ENCODE assay signal across 1 cellular context in genomic region chr11:62925745-62926668, GRCh38.
TF ChIP-seq lines count a peak whose summit lies in the region.

No MANE protein-coding gene starts in this region.

TF ChIP-seq in H1, 55 proteins besides CTCF, POLR2A, EP300 and RAD21:
- TF ChIP-seq JUN (IDR thresholded peaks at IDR 0.05; ENCODE audit: low read depth, low read length), result no peak
- no peak for TF ChIP-seq KDM1A (IDR thresholded peaks at IDR 0.05; ENCODE audit: borderline replicate concordance, low read length)
- no peak for TF ChIP-seq SP4 (IDR thresholded peaks at IDR 0.05; ENCODE audit: low read length)
- TF ChIP-seq CEBPB (IDR thresholded peaks at IDR 0.05; ENCODE audit: low read depth, low read length), result no peak
- TF ChIP-seq HDAC2 (IDR thresholded peaks at IDR 0.05; ENCODE audit: borderline replicate concordance in 1 of 2, low read depth in 2 of 2, low read length in 2 of 2), result no peak
- TF ChIP-seq, protein P1, sequence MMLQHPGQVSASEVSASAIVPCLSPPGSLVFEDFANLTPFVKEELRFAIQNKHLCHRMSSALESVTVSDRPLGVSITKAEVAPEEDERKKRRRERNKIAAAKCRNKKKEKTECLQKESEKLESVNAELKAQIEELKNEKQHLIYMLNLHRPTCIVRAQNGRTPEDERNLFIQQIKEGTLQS (IDR thresholded peaks at IDR 0.05; ENCODE audit: insufficient read depth, low read depth, low read length), result no peak
- no peak for TF ChIP-seq GTF2F1 (IDR thresholded peaks at IDR 0.05; ENCODE audit: borderline replicate concordance, low read depth, low read length)
- TF ChIP-seq SAP30 (IDR thresholded peaks at IDR 0.05; ENCODE audit: insufficient read depth, insufficient replicate concordance, low read length), result no peak
- no peak; the same call in 1 of the 2 replicates for TF ChIP-seq TAF1 (IDR thresholded peaks at IDR 0.05; ENCODE audit: low read depth, low read length)
- TF ChIP-seq RBBP5 (IDR thresholded peaks at IDR 0.05; ENCODE audit: borderline replicate concordance, low read depth, low read length), result 0 out of 2 replicates have a peak, but pooled peaks have one; percentile 9
- TF ChIP-seq, protein P2, sequence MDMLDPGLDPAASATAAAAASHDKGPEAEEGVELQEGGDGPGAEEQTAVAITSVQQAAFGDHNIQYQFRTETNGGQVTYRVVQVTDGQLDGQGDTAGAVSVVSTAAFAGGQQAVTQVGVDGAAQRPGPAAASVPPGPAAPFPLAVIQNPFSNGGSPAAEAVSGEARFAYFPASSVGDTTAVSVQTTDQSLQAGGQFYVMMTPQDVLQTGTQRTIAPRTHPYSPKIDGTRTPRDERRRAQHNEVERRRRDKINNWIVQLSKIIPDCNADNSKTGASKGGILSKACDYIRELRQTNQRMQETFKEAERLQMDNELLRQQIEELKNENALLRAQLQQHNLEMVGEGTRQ (IDR thresholded peaks at IDR 0.05; ENCODE audit: low read length), result no peak
- no peak for TF ChIP-seq BCL11A (IDR thresholded peaks at IDR 0.05; ENCODE audit: low read depth in 2 of 2, low read length in 2 of 2)
- peak; percentile 49; the same call in 1 of the 2 replicates for TF ChIP-seq E2F6 (IDR thresholded peaks at IDR 0.05)
- no peak for TF ChIP-seq MAFK (IDR thresholded peaks at IDR 0.05; ENCODE audit: low read depth, low read length)
- no peak for TF ChIP-seq ZNF274 (IDR thresholded peaks at IDR 0.05; ENCODE audit: borderline replicate concordance, extremely low read depth, low read length)
- peak; percentile 92 for TF ChIP-seq SUZ12 (IDR thresholded peaks at IDR 0.05; ENCODE audit: low read length)
- no peak; the same call in 1 of the 2 replicates for TF ChIP-seq PHF8 (conservative IDR thresholded peaks at IDR 0.05; ENCODE audit: low read depth, low read length)
- TF ChIP-seq NANOG (IDR thresholded peaks at IDR 0.05; ENCODE audit: insufficient read depth, low read depth, low read length, poor library complexity, severe bottlenecking), result no peak
- TF ChIP-seq CHD1 (IDR thresholded peaks at IDR 0.05; ENCODE audit: low read depth, low read length), result no peak
- no peak for TF ChIP-seq CBX5 (IDR thresholded peaks at IDR 0.05; ENCODE audit: low read depth, low read length)
- TF ChIP-seq MAX (IDR thresholded peaks at IDR 0.05), result peak; percentile 13; the same call in 1 of the 2 replicates
- TF ChIP-seq CHD2 (IDR thresholded peaks at IDR 0.05; ENCODE audit: low read length), result no peak
- TF ChIP-seq EGR1 (IDR thresholded peaks at IDR 0.05; ENCODE audit: borderline replicate concordance, low read depth, low read length), result no peak
- TF ChIP-seq RNF2 (IDR thresholded peaks at IDR 0.05; ENCODE audit: borderline replicate concordance, low read depth, low read length, missing control alignments, poor library complexity, severe bottlenecking), result peak; percentile 67
- TF ChIP-seq SRF (IDR thresholded peaks at IDR 0.05; ENCODE audit: low read depth, low read length), result no peak
- TF ChIP-seq BACH1 (IDR thresholded peaks at IDR 0.05; ENCODE audit: low read length), result 0 out of 2 replicates have a peak, but pooled peaks have one; percentile 7
- no peak for TF ChIP-seq TBP (IDR thresholded peaks at IDR 0.05; ENCODE audit: low read depth, low read length)
- no peak for TF ChIP-seq POLR2AphosphoS5 (IDR thresholded peaks at IDR 0.05; ENCODE audit: low read depth, low read length)
- no peak for TF ChIP-seq CTBP2 (IDR thresholded peaks at IDR 0.05; ENCODE audit: borderline replicate concordance, insufficient read depth, insufficient read length, low read length)
- 0 out of 4 replicates have a peak, but pooled peaks of 1 of the 2 experiments have one; percentile 3 for TF ChIP-seq SIN3A (conservative IDR thresholded peaks at IDR 0.05 in 1 of 2, IDR thresholded peaks at IDR 0.05 in 1 of 2; ENCODE audit: low read depth in 1 of 2, low read length in 2 of 2)
- TF ChIP-seq SP1 (IDR thresholded peaks at IDR 0.05; ENCODE audit: low read depth, low read length), result no peak
- TF ChIP-seq ASH2L (IDR thresholded peaks at IDR 0.05; ENCODE audit: low read length), result peak; percentile 75
- TF ChIP-seq SIX5 (IDR thresholded peaks at IDR 0.05; ENCODE audit: low read depth, low read length), result no peak
- TF ChIP-seq TCF12 (IDR thresholded peaks at IDR 0.05; ENCODE audit: low read depth, low read length), result no peak
- no peak for TF ChIP-seq RXRA (IDR thresholded peaks at IDR 0.05; ENCODE audit: insufficient read depth, low read depth, low read length)
- no peak for TF ChIP-seq NRF1 (IDR thresholded peaks at IDR 0.05; ENCODE audit: low read depth, low read length)
- TF ChIP-seq EZH2 (IDR thresholded peaks at IDR 0.05; ENCODE audit: low read depth, low read length, severe bottlenecking), result peak; percentile 87
- TF ChIP-seq GABPA (IDR thresholded peaks at IDR 0.05; ENCODE audit: borderline replicate concordance, insufficient read depth, low read length), result no peak; the same call in 1 of the 2 replicates
- no peak for TF ChIP-seq SP2 (IDR thresholded peaks at IDR 0.05; ENCODE audit: low read length)
- no peak for TF ChIP-seq YY1 (IDR thresholded peaks at IDR 0.05; ENCODE audit: low read depth, low read length)
- no peak for TF ChIP-seq BRCA1 (IDR thresholded peaks at IDR 0.05; ENCODE audit: low read depth, low read length)
- TF ChIP-seq ATF2 (IDR thresholded peaks at IDR 0.05; ENCODE audit: low read length), result no peak
- TF ChIP-seq KDM4A (IDR thresholded peaks at IDR 0.05; ENCODE audit: low read depth, low read length, severe bottlenecking), result peak; percentile 66
- no peak for TF ChIP-seq RFX5 (IDR thresholded peaks at IDR 0.05; ENCODE audit: borderline replicate concordance, low read depth, low read length)
- TF ChIP-seq KDM5A (IDR thresholded peaks at IDR 0.05; ENCODE audit: low read length), result no peak
- TF ChIP-seq CBX8 (IDR thresholded peaks at IDR 0.05; ENCODE audit: borderline replicate concordance, low read depth, low read length), result no peak
- TF ChIP-seq TAF7 (optimal IDR thresholded peaks at IDR 0.05; ENCODE audit: borderline replicate concordance, low read depth, low read length), result no peak
